ENCODE assay signal across 21 cellular contexts in genomic region chr4:155757745-155758265, GRCh38. TPM values are rescaled to one million over a fixed set of nuclear protein-coding genes. Genes with fewer than 3 reads are reported as not detected.
DNase-seq lines count a peak whose midpoint lies in the region; ATAC-seq, FAIRE-seq and TF ChIP-seq lines count a peak whose summit lies in the region.
"Had no signal": no experiment of that assay in that cellular context is flagged by ENCODE, and none has a peak within 500 bp of the region (broad histone marks: within the 10 kb centered on the region; RNA-seq: fewer than 3 reads in every experiment).

No MANE protein-coding gene starts in this region.

- intact Hi-C loops in K562 (cut with micrococcal nuclease), result no loop called here

- TF ChIP-seq EP300 in A549 (IDR thresholded peaks at IDR 0.05), result no peak
- TF ChIP-seq EP300 in K562 (IDR thresholded peaks at IDR 0.05; ENCODE audit: low read length), result no peak

- H2AFZ ChIP-seq in K562 (ENCODE audit: low read depth, low read length) (no peak overlapping the region), parathyroid adenoma (peak overlapping the region; percentile 81)

- H3K4me1 ChIP-seq in A549 (0 out of 3 replicates have a peak, but pooled peaks cover 3% of the 10 kb centered on the region), K562 (replicated peaks in 1 of 2; ENCODE audit: control insufficient read depth in 2 of 2, insufficient read depth in 2 of 2, low read length in 2 of 2) (0 out of 5 replicates have a peak, but pooled peaks cover 0 to 3% of the 10 kb centered on the region in 2 experiments), parathyroid adenoma (peaks cover 6% of the 10 kb centered on the region)
- H3K4me1 ChIP-seq: colonic mucosa, prostate gland had no signal

- TF ChIP-seq POLR2A in A549 (IDR thresholded peaks at IDR 0.05; ENCODE audit: low read length) (no peak), K562 (conservative IDR thresholded peaks at IDR 0.05) (no peak)

- H3K27ac ChIP-seq in A549, result no peak overlapping the region
- no peak overlapping the region for H3K27ac ChIP-seq in K562 (ENCODE audit: extremely low read depth, low read depth, low read length)
- H3K27ac ChIP-seq in parathyroid adenoma, result peak overlapping the region; percentile 98
- H3K27ac ChIP-seq: colonic mucosa, prostate gland had no signal

- FAIRE-seq in A549 (lab: Jason Lieb, UNC) (no peak), K562 (lab: Jason Lieb, UNC) (no peak), RCC 7860 (lab: Jason Lieb, UNC) (no peak)
- FAIRE-seq: bronchial epithelial cell had no signal

- H3K4me2 ChIP-seq in A549 (no peak overlapping the region), K562 (ENCODE audit: insufficient read depth, low read length) (no peak overlapping the region), parathyroid adenoma (ENCODE audit: low read length) (no peak overlapping the region)

- H3K79me2 ChIP-seq in K562 (ENCODE audit: control insufficient read depth, insufficient read depth, low read length) (no peaks in the 10 kb centered on the region), parathyroid adenoma (no peaks in the 10 kb centered on the region)

- no peaks in the 10 kb centered on the region for H3K9me1 ChIP-seq in K562 (ENCODE audit: control insufficient read depth, insufficient read depth, low read length)

- in situ Hi-C loops in K562 (cut with MboI), result no loop called here

- H3K4me3 ChIP-seq in A549 (no peak overlapping the region), GM12865 (ENCODE audit: low read depth, low read length) (no peak overlapping the region), K562 (no peak overlapping the region), parathyroid adenoma (ENCODE audit: low read depth, low read length) (no peak overlapping the region)
- H3K4me3 ChIP-seq: colonic mucosa, prostate gland had no signal

- CTCF ChIA-PET in A549 (lab: Yijun Ruan, JAX) (no interaction called here), K562 (lab: Yijun Ruan, JAX; ENCODE audit: low intra/inter-chr PET ratio) (no interaction called here)

- DNase-seq in A549 (ENCODE audit: low read depth in 1 of 2, low spot score in 1 of 2) (no peak), GM12865 (ENCODE audit: low read depth) (peak; percentile 17), K562 (ENCODE audit: extremely low read depth in 1 of 4, low spot score in 3 of 4) (no peak), RCC 7860 (ENCODE audit: low spot score) (no peak), COLO829 (ENCODE audit: low spot score) (no peak), middle frontal gyrus (ENCODE audit: extremely low spot score, low spot score) (no peak)
- DNase-seq: activated CD4-positive, CD25-positive, alpha-beta regulatory T cell treated with anti-CD3 and anti-CD28 coated beads, Interleukin-2, amount 50 U/mL, for 72 hours; activated CD8-positive, alpha-beta T cell treated with anti-CD3 and anti-CD28 coated beads for 36 hours; C1 segment of cervical spinal cord; Calu3; colonic mucosa; esophagus squamous epithelium; gastrocnemius medialis; NCI-H1105; NCI-H1930; NCI-H82; OCI-M1; stimulated activated CD4-positive, alpha-beta T cell treated with anti-CD3 and anti-CD28 coated beads, Interleukin-1b, Interleukin-23, amount 100 ng/mL, for 48 hours had no signal

- no peak for ATAC-seq in A549
- no peak for ATAC-seq in K562

- BruUV-seq in K562 (replicated peaks; lab: Mats Ljungman, UMichigan), result no TSS peak

- POLR2A ChIA-PET in A549 (lab: Yijun Ruan, JAX), result no interaction called here
- POLR2A ChIA-PET in K562 (lab: Yijun Ruan, JAX), result no interaction called here

- no peak for TF ChIP-seq CTCF in A549 (IDR thresholded peaks at IDR 0.05)
- TF ChIP-seq CTCF in GM12865 (IDR thresholded peaks at IDR 0.05; ENCODE audit: insufficient read depth, low read depth, low read length, missing control alignments), result no peak
- TF ChIP-seq CTCF in K562 (IDR thresholded peaks at IDR 0.05 in 2 of 3, conservative IDR thresholded peaks at IDR 0.05 in 1 of 3; ENCODE audit: insufficient read depth in 2 of 3, low read depth in 1 of 3, low read length in 3 of 3), result no peak
- no peak for TF ChIP-seq CTCF in parathyroid adenoma (IDR thresholded peaks at IDR 0.05)

- H3K27me3 ChIP-seq in K562 (ENCODE audit: control insufficient read depth in 2 of 2, insufficient read depth in 2 of 2, low read length in 2 of 2) (no peaks in the 10 kb centered on the region), parathyroid adenoma (ENCODE audit: control insufficient read depth, insufficient read depth, low read length) (no peaks in the 10 kb centered on the region)

- TF ChIP-seq RAD21 in A549 (conservative IDR thresholded peaks at IDR 0.05 in 1 of 2, IDR thresholded peaks at IDR 0.05 in 1 of 2), result no peak
- no peak for TF ChIP-seq RAD21 in K562 (CRISPR knock-in tag; conservative IDR thresholded peaks at IDR 0.05 in 1 of 2, IDR thresholded peaks at IDR 0.05 in 1 of 2)

- H3K9ac ChIP-seq in K562 (ENCODE audit: insufficient read depth in 1 of 2, low read depth in 2 of 2, low read length in 2 of 2), result no peak overlapping the region
- H3K9ac ChIP-seq in parathyroid adenoma, result no peak overlapping the region

- WGBS in A549 (ENCODE audit: missing lambda C conversion rate), result 88% methylated on average over 1 of the region's 1 CpG
- 0% methylated on average over 1 of the region's 1 CpG for WGBS in K562 (ENCODE audit: insufficient coverage, low coverage, missing lambda C conversion rate)

- H3K9me3 ChIP-seq in A549 (no peaks in the 10 kb centered on the region), K562 (replicated peaks; ENCODE audit: control insufficient read depth, insufficient read depth, low read depth, low read length) (no peaks in the 10 kb centered on the region), parathyroid adenoma (ENCODE audit: control insufficient read depth, low read length) (no peaks in the 10 kb centered on the region)
- H3K9me3 ChIP-seq: colonic mucosa, esophagus squamous epithelium, gastrocnemius medialis, prostate gland had no signal

- no peaks in the 10 kb centered on the region for H3K36me3 ChIP-seq in K562 (ENCODE audit: control insufficient read depth, insufficient read depth, low read length)
- no peaks in the 10 kb centered on the region for H3K36me3 ChIP-seq in parathyroid adenoma (ENCODE audit: control insufficient read depth, insufficient read depth, low read length)
- H3K36me3 ChIP-seq: colonic mucosa, esophagus squamous epithelium, gastrocnemius medialis, prostate gland had no signal

- H4K20me1 ChIP-seq in K562 (replicated peaks; ENCODE audit: control insufficient read depth, insufficient read depth, low read length), result no peaks in the 10 kb centered on the region

TF ChIP-seq in A549, 52 proteins besides CTCF, POLR2A, EP300 and RAD21:
- no peak for TF ChIP-seq POLR2AphosphoS2 (conservative IDR thresholded peaks at IDR 0.05; ENCODE audit: low read length)
- no peak for TF ChIP-seq ESRRA (IDR thresholded peaks at IDR 0.05; ENCODE audit: borderline replicate concordance, low read length)
- TF ChIP-seq MAFK (IDR thresholded peaks at IDR 0.05; ENCODE audit: partially characterized antibody), result peak; percentile 73
- TF ChIP-seq MAZ (IDR thresholded peaks at IDR 0.05; ENCODE audit: borderline replicate concordance, low read depth, low read length), result no peak

TF ChIP-seq in K562, 482 proteins besides CTCF, POLR2A, EP300 and RAD21:
- TF ChIP-seq FIP1L1 (IDR thresholded peaks at IDR 0.05; ENCODE audit: low read depth, low read length, poor library complexity, severe bottlenecking), result no peak
- TF ChIP-seq ZNF121 (CRISPR knock-in tag; conservative IDR thresholded peaks at IDR 0.05), result no peak
- TF ChIP-seq KLF1 (tag; IDR thresholded peaks at IDR 0.05), result no peak
- TF ChIP-seq MAFK (IDR thresholded peaks at IDR 0.05; ENCODE audit: low read length), result peak; percentile 25; the same call in 1 of the 2 replicates
- TF ChIP-seq MCM7 (IDR thresholded peaks at IDR 0.05), result no peak

RNA-seq across cellular contexts. Expression of gene GUCY1B1, which starts 1.0 kb away (rescaled TPM):
- polyA plus RNA-seq in A549 (2011; rRNA removed) (0.26 and 0.43 TPM in 2 replicates), A549 (2017; fragmentation: RNase III; extraction: RNeasy Plus Mini Kit Qiagen cat#74134 plus additional on column Dnase treatment) (0.14 to 0.25 TPM (median 0.22 TPM) in 3 replicates), K562 (2011; rRNA removed) (not detected in 2 replicates), K562 (2014; fragmentation: Illumina TruSeq; extraction: Trizol) (not detected in 2 replicates), K562 (2014; fragmentation: Nextera tagmentation; extraction: Ambion mirVana) (not detected), K562 (2014; rRNA removed) (not detected in 2 replicates)
- polyA plus RNA-seq in A549 (2012; cell fraction: cytosol; rRNA removed), result 0.16 and 0.17 TPM in 2 replicates
- 0.05 and 0.12 TPM in 2 replicates for polyA plus RNA-seq in A549 (2012; cell fraction: nucleus; rRNA removed)
- 0.15 TPM in 1 of 2 replicates, not detected in the other for polyA minus RNA-seq in A549 (2011; rRNA and poly(A)+ RNA removed)
- total RNA-seq in K562 (2011; cell fraction: chromatin; rRNA removed; ENCODE audit: low replicate concordance), result not detected in 2 replicates
- total RNA-seq in K562 (2011; cell fraction: nucleolus; rRNA removed), result not detected in 2 replicates
- total RNA-seq in K562 (2011; cell fraction: nucleoplasm; rRNA removed), result not detected in 2 replicates
- total RNA-seq in K562 (2014; rRNA removed) (not detected in 2 replicates), K562 (2014; rRNA removed; fragmentation: Illumina TruSeq; extraction: Trizol) (not detected in 2 replicates), K562 (2015; rRNA removed; fragmentation: Illumina TruSeq; extraction: Trizol) (not detected in 2 replicates), K562 (2021) (0.11 TPM in 1 of 2 replicates, not detected in the other)
- polyA plus RNA-seq in K562 (2011; cell fraction: cytosol; rRNA removed), result not detected in 2 replicates
- not detected in 2 replicates for polyA plus RNA-seq in K562 (2011; cell fraction: nucleus; rRNA removed)
- polyA plus RNA-seq in K562 (2012), result 0.03 TPM in 1 of 2 replicates, not detected in the other
- not detected in 2 replicates for polyA minus RNA-seq in K562 (2011; rRNA and poly(A)+ RNA removed)
- not detected in 2 replicates for polyA minus RNA-seq in K562 (2011; cell fraction: cytosol; rRNA and poly(A)+ RNA removed)
- polyA minus RNA-seq in K562 (2011; cell fraction: nucleus; rRNA and poly(A)+ RNA removed), result not detected in 2 replicates

Comparison
In these comparisons a context has a peak if more than half of its experiments do, and no peak if none do; other contexts are left out.
1. Of the 35 proteins assayed by ChIP-seq in both K562 and A549: peak only in K562: none; only in A549: none; in both: MAFK; in neither: 34.